Comparison of ENCODE assay signal across 11 cellular contexts in the genomic region with DNA sequence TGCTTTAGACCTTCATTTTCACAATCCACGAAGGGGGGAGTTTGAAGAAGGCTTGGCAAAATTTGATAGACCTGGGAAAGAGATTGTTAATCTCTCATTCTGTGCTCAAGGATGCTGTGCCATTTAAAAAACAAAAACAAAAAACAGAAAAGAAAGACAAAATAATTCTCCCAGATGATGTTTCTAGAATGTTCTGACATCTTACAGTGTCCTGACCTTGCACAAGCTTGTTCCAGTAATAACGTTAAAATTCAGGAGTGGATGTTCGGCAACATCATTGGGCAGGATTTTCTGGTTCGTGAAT.
DNase-seq lines count a peak whose midpoint lies in the region; ATAC-seq and TF ChIP-seq lines count a peak whose summit lies in the region.
"Had no signal": no experiment of that assay in that cellular context is flagged by ENCODE, and none has a peak within 500 bp of the region (broad histone marks: within the 10 kb centered on the region; RNA-seq: fewer than 3 reads in every experiment).

No MANE protein-coding gene starts in this region.

- H3K27ac ChIP-seq in mesodermal cell (ENCODE audit: low read depth, low read length, severe bottlenecking) (peak overlapping the region; percentile 94), transverse colon (peak overlapping the region; percentile 86 to 89 (median 87))
- H3K27ac ChIP-seq: testis had no signal

- TF ChIP-seq EP300 in transverse colon (IDR thresholded peaks at IDR 0.05; ENCODE audit: low read depth) = no peak

- H3K9me3 Mint-ChIP-seq in activated CD4-positive, alpha-beta T cell treated with anti-CD3 and anti-CD28 coated beads, Interleukin-2, amount 10 ng/mL, durations not matched to agents 24 days and 14 days = no peaks in the 10 kb centered on the region
- no peaks in the 10 kb centered on the region for H3K9me3 Mint-ChIP-seq in activated CD4-positive, alpha-beta memory T cell treated with anti-CD3 and anti-CD28 coated beads for 36 hours

- H3K4me1 ChIP-seq in mesodermal cell (ENCODE audit: control insufficient read depth, insufficient read depth, low read length, poor library complexity, severe bottlenecking) (peaks cover 92% of the 10 kb centered on the region), transverse colon (peaks cover 55 to 99% (median 77%) of the 10 kb centered on the region in 4 donors)

- CTCF ChIA-PET in activated CD4-positive, alpha-beta memory T cell treated with anti-CD3 and anti-CD28 coated beads for 36 hours (lab: Charles Lee) = interaction anchor here (0.6 to 1.4 kb wide), 3 partner anchors 11 to 23 kb away, joined by 3 read pairs; no protein-coding TSS in a partner anchor

- peaks cover 22% of the 10 kb centered on the region for H3K36me3 Mint-ChIP-seq in activated CD4-positive, alpha-beta T cell treated with anti-CD3 and anti-CD28 coated beads, Interleukin-2, amount 10 ng/mL, durations not matched to agents 24 days and 14 days (ENCODE audit: low read depth)
- no peaks in the 10 kb centered on the region for H3K36me3 Mint-ChIP-seq in activated CD4-positive, alpha-beta memory T cell treated with anti-CD3 and anti-CD28 coated beads for 36 hours

- H3K4me3 Mint-ChIP-seq in activated CD4-positive, alpha-beta T cell treated with anti-CD3 and anti-CD28 coated beads, Interleukin-2, amount 10 ng/mL, durations not matched to agents 24 days and 14 days = peak overlapping the region; percentile 50
- no peak overlapping the region for H3K4me3 Mint-ChIP-seq in activated CD4-positive, alpha-beta memory T cell treated with anti-CD3 and anti-CD28 coated beads for 36 hours

- H3K4me1 Mint-ChIP-seq in activated CD4-positive, alpha-beta T cell treated with anti-CD3 and anti-CD28 coated beads, Interleukin-2, amount 10 ng/mL, durations not matched to agents 24 days and 14 days = peaks cover 93% of the 10 kb centered on the region
- H3K4me1 Mint-ChIP-seq in activated CD4-positive, alpha-beta memory T cell treated with anti-CD3 and anti-CD28 coated beads for 36 hours (ENCODE audit: low read depth) = peaks cover 95% of the 10 kb centered on the region

- H3K36me3 ChIP-seq in mesodermal cell (ENCODE audit: control insufficient read depth, insufficient read depth, low read length) (no peaks in the 10 kb centered on the region), transverse colon (no peaks in the 10 kb centered on the region)

- WGBS in mesodermal cell (ENCODE audit: insufficient coverage in 2 of 2), 2 experiments = 93 to 100% methylated on average over 3 of the region's 4 CpGs
- WGBS in transverse colon (ENCODE audit: low coverage in 1 of 2), 2 donors = 73 to 78% methylated on average over 4 of the region's 4 CpGs

- H3K27ac Mint-ChIP-seq in activated CD4-positive, alpha-beta T cell treated with anti-CD3 and anti-CD28 coated beads, Interleukin-2, amount 10 ng/mL, durations not matched to agents 24 days and 14 days = peak overlapping the region; percentile 93
- peak overlapping the region; percentile 57 for H3K27ac Mint-ChIP-seq in activated CD4-positive, alpha-beta memory T cell treated with anti-CD3 and anti-CD28 coated beads for 36 hours

- in situ Hi-C loops in transverse colon (cut with MboI; ENCODE audit: low pct_ligation_motif_present in 1 of 4, low pct_unique_long_range_greater_than_20kb in 1 of 4, low sequenced_read_pairs in 3 of 4) = no loop called here

- H3K27me3 Mint-ChIP-seq in activated CD4-positive, alpha-beta T cell treated with anti-CD3 and anti-CD28 coated beads, Interleukin-2, amount 10 ng/mL, durations not matched to agents 24 days and 14 days = no peaks in the 10 kb centered on the region
- H3K27me3 Mint-ChIP-seq in activated CD4-positive, alpha-beta memory T cell treated with anti-CD3 and anti-CD28 coated beads for 36 hours = no peaks in the 10 kb centered on the region

- no peak overlapping the region for H3K4me3 ChIP-seq in mesodermal cell (ENCODE audit: extremely low read depth, insufficient read depth, low read length, poor library complexity, severe bottlenecking)
- H3K4me3 ChIP-seq in transverse colon = no peak overlapping the region
- H3K4me3 ChIP-seq: coronary artery, testis had no signal

- no peak for DNase-seq in activated CD4-positive, alpha-beta T cell treated with anti-CD3 and anti-CD28 coated beads, Interleukin-2, amount 10 ng/mL, durations not matched to agents 24 days and 14 days
- DNase-seq in activated CD4-positive, alpha-beta T cell treated with anti-CD3 and anti-CD28 coated beads, Interleukin-2, amount 50 U/mL, for 4 hours = no peak
- no peak for DNase-seq in activated CD4-positive, alpha-beta memory T cell treated with anti-CD3 and anti-CD28 coated beads for 36 hours
- DNase-seq in transverse colon (no peak), globus pallidus (ENCODE audit: low spot score) (no peak), kidney glomerular epithelial cell (lab: John Stamatoyannopoulos, UW) (no peak)
- DNase-seq: small intestine, testis had no signal

- ATAC-seq in HG02970 (IDR thresholded peaks at IDR 0.05; ENCODE audit: low FRiP score, unreplicated experiment) = no peak

- intact Hi-C loops in activated CD4-positive, alpha-beta T cell treated with anti-CD3 and anti-CD28 coated beads, Interleukin-2, amount 10 ng/mL, durations not matched to agents 24 days and 14 days (cut with micrococcal nuclease) = loop anchor here (5.0 kb wide), 1 partner anchor 78 kb away; a partner anchor contains a TSS
- intact Hi-C loops in activated CD4-positive, alpha-beta memory T cell treated with anti-CD3 and anti-CD28 coated beads for 36 hours (cut with micrococcal nuclease) = no loop called here
- intact Hi-C loops in transverse colon (cut with DNase I; ENCODE audit: low total_unique reads) = no loop called here

- no peaks in the 10 kb centered on the region for H3K27me3 ChIP-seq in transverse colon
- H3K27me3 ChIP-seq: testis had no signal

- POLR2A ChIA-PET in activated CD4-positive, alpha-beta memory T cell treated with anti-CD3 and anti-CD28 coated beads for 36 hours (lab: Charles Lee) = interaction anchor here (1.1 to 1.2 kb wide), 3 partner anchors 11 to 43 kb away, joined by 4 to 8 read pairs (median 5); no protein-coding TSS in a partner anchor

- no peaks in the 10 kb centered on the region for H3K9me3 ChIP-seq in mesodermal cell (ENCODE audit: control insufficient read depth, low read length)
- no peaks in the 10 kb centered on the region for H3K9me3 ChIP-seq in transverse colon
- H3K9me3 ChIP-seq: testis had no signal

- no peak for TF ChIP-seq POLR2A in transverse colon (IDR thresholded peaks at IDR 0.05)

- no peak for TF ChIP-seq CTCF in transverse colon (IDR thresholded peaks at IDR 0.05)
